ENCODE assay signal across 2 cellular contexts in the genomic region with DNA sequence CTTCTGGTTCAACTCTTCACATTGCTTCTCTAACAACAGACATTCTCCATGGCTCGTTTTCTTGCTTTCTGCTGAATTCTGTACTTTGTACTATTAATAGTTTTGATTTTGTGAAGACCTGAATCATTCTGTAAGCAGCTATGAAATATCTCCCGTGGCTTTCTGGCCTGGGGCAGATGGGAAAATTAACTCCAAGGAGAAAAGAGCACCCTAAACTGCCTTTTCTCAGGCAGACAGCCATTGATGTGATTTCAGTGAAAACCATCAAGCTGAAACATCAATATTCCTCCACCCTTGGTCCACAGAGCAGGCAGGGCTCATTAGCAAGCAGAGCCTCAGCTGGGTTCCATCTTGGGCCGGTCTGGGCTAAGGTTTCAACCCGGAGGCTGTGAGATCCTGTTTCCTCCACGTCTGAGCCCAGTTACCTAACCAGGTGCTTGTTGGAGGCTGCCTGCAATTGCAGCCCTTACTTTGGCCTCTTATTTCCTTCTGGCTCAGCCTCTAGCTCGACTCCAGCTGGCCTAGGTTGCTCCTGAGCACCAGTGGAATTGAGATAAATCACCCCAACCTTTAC.
TF ChIP-seq lines count a peak whose summit lies in the region.

No MANE protein-coding gene starts in this region.

TF ChIP-seq in A549, 52 proteins besides CTCF, POLR2A, EP300 and RAD21:
- TF ChIP-seq CHD4 (IDR thresholded peaks at IDR 0.05; ENCODE audit: borderline replicate concordance) (no peak), SMC3 (IDR thresholded peaks at IDR 0.05) (no peak), HOXB5 (CRISPR knock-in tag; IDR thresholded peaks at IDR 0.05) (no peak), NPAS2 (CRISPR knock-in tag; IDR thresholded peaks at IDR 0.05; ENCODE audit: borderline replicate concordance) (no peak), NFE2L2 (conservative IDR thresholded peaks at IDR 0.05; ENCODE audit: low read length) (no peak), PHF8 (IDR thresholded peaks at IDR 0.05; ENCODE audit: borderline replicate concordance, low read depth) (no peak), CEBPB (IDR thresholded peaks at IDR 0.05) (no peak), HEYL (CRISPR knock-in tag; IDR thresholded peaks at IDR 0.05) (no peak), HOXB13 (CRISPR knock-in tag; IDR thresholded peaks at IDR 0.05; ENCODE audit: low read depth) (no peak), FOXS1 (CRISPR knock-in tag; IDR thresholded peaks at IDR 0.05) (no peak), TP53 (CRISPR knock-in tag; IDR thresholded peaks at IDR 0.05) (no peak), HDAC2 (IDR thresholded peaks at IDR 0.05) (no peak), FOSL2 (IDR thresholded peaks at IDR 0.05) (no peak), FOSL2 (CRISPR knock-in tag; IDR thresholded peaks at IDR 0.05) (no peak)
- TF ChIP-seq, protein P1, sequence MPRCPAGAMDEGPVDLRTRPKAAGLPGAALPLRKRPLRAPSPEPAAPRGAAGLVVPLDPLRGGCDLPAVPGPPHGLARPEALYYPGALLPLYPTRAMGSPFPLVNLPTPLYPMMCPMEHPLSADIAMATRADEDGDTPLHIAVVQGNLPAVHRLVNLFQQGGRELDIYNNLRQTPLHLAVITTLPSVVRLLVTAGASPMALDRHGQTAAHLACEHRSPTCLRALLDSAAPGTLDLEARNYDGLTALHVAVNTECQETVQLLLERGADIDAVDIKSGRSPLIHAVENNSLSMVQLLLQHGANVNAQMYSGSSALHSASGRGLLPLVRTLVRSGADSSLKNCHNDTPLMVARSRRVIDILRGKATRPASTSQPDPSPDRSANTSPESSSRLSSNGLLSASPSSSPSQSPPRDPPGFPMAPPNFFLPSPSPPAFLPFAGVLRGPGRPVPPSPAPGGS (IDR thresholded peaks at IDR 0.05) = no peak

TF ChIP-seq in H1, 55 proteins besides CTCF, POLR2A, EP300 and RAD21:
- TF ChIP-seq CBX8 (IDR thresholded peaks at IDR 0.05; ENCODE audit: borderline replicate concordance, low read depth, low read length) (no peak), NANOG (IDR thresholded peaks at IDR 0.05; ENCODE audit: insufficient read depth, low read depth, low read length, poor library complexity, severe bottlenecking) (no peak), BACH1 (IDR thresholded peaks at IDR 0.05; ENCODE audit: low read length) (no peak), MAFK (IDR thresholded peaks at IDR 0.05; ENCODE audit: low read depth, low read length) (no peak), KDM1A (IDR thresholded peaks at IDR 0.05; ENCODE audit: borderline replicate concordance, low read length) (no peak), SRF (IDR thresholded peaks at IDR 0.05; ENCODE audit: low read depth, low read length) (no peak), CREB1 (IDR thresholded peaks at IDR 0.05) (no peak), SP2 (IDR thresholded peaks at IDR 0.05; ENCODE audit: low read length) (no peak), POU5F1 (IDR thresholded peaks at IDR 0.05; ENCODE audit: low read depth, low read length) (no peak), HDAC6 (IDR thresholded peaks at IDR 0.05; ENCODE audit: low read depth, low read length) (no peak), SP1 (IDR thresholded peaks at IDR 0.05; ENCODE audit: low read depth, low read length) (no peak), PHF8 (conservative IDR thresholded peaks at IDR 0.05; ENCODE audit: low read depth, low read length) (no peak), KDM5A (IDR thresholded peaks at IDR 0.05; ENCODE audit: low read length) (no peak), SIN3A (conservative IDR thresholded peaks at IDR 0.05 in 1 of 2, IDR thresholded peaks at IDR 0.05 in 1 of 2; ENCODE audit: low read depth in 1 of 2, low read length in 2 of 2) (no peak), CHD2 (IDR thresholded peaks at IDR 0.05; ENCODE audit: low read length) (no peak), TEAD4 (IDR thresholded peaks at IDR 0.05; ENCODE audit: low read depth, low read length) (no peak), SP4 (IDR thresholded peaks at IDR 0.05; ENCODE audit: low read length) (no peak), CBX5 (IDR thresholded peaks at IDR 0.05; ENCODE audit: low read depth, low read length) (no peak), TBP (IDR thresholded peaks at IDR 0.05; ENCODE audit: low read depth, low read length) (no peak), SAP30 (IDR thresholded peaks at IDR 0.05; ENCODE audit: insufficient read depth, insufficient replicate concordance, low read length) (no peak)
